ENCODE assay signal across 9 cellular contexts in genomic region chr1:117753652-117754051, GRCh38.
DNase-seq lines count a peak whose midpoint lies in the region; ATAC-seq and TF ChIP-seq lines count a peak whose summit lies in the region.
"Had no signal": no experiment of that assay in that cellular context is flagged by ENCODE, and none has a peak within 500 bp of the region (broad histone marks: within the 10 kb centered on the region; RNA-seq: fewer than 3 reads in every experiment).

No MANE protein-coding gene starts in this region.

- no peak overlapping the region for H3K27ac ChIP-seq in psoas muscle

- DNase-seq in ELR (ENCODE audit: low read depth): peak; percentile 75
- DNase-seq in NOMO-1 treated with DMSO at 0.1 percent for 48 hours (lab: John Stamatoyannopoulos, UW; ENCODE audit: unreplicated experiment): peak; percentile 49
- no peak for DNase-seq in psoas muscle
- DNase-seq in glomerular visceral epithelial cell (ENCODE audit: extremely low spot score): no peak
- no peak for DNase-seq in NCI-H1436 treated with DMSO at 0.1 percent for 48 hours (lab: John Stamatoyannopoulos, UW)

- ATAC-seq in psoas muscle: peak in 3 of 4 donors; percentile 17 to 64 (median 49)
- no peak for ATAC-seq in HG03460 (IDR thresholded peaks at IDR 0.05; ENCODE audit: unreplicated experiment)
- no peak for ATAC-seq in HG03432 (IDR thresholded peaks at IDR 0.05; ENCODE audit: unreplicated experiment)
- ATAC-seq: stimulated activated naive B cell treated with anti-CD40 and anti-IgM and Interleukin-4, amounts not matched to agents 10 μg/mL and 1 μg/mL and 100 μg/mL, for 72 hours had no signal

- no peaks in the 10 kb centered on the region for H3K27me3 ChIP-seq in endocrine pancreas (ENCODE audit: control insufficient read depth, insufficient read depth, low read length)
- H3K27me3 ChIP-seq in psoas muscle (ENCODE audit: insufficient read depth in 3 of 3, low read length in 2 of 3): no peaks in the 10 kb centered on the region

- H3K9me3 ChIP-seq in endocrine pancreas (ENCODE audit: control insufficient read depth, low read length) (no peaks in the 10 kb centered on the region), psoas muscle (no peaks in the 10 kb centered on the region)

- 13 to 24% (median 17%) methylated on average over 5 of the region's 5 CpGs for WGBS in psoas muscle, 3 donors

- intact Hi-C loops in psoas muscle (cut with DNase I): loop anchor here (1.0 to 10.0 kb wide), 5 partner anchors 66 to 218 kb away; no protein-coding TSS in a partner anchor

- H3K9ac ChIP-seq in endocrine pancreas (ENCODE audit: control insufficient read depth, insufficient read depth, low read length): peak overlapping the region; percentile 25

- H3K4me3 ChIP-seq in endocrine pancreas (ENCODE audit: control insufficient read depth, insufficient read depth, low read length): peak overlapping the region; percentile 45
- H3K4me3 ChIP-seq in psoas muscle: peak overlapping the region; percentile 58

- H3K36me3 ChIP-seq in endocrine pancreas (ENCODE audit: control insufficient read depth, insufficient read depth, low read length) (no peaks in the 10 kb centered on the region), psoas muscle (ENCODE audit: insufficient read depth in 1 of 2, low read depth in 1 of 2) (no peaks in the 10 kb centered on the region)

- no peaks in the 10 kb centered on the region for H3K4me1 ChIP-seq in endocrine pancreas (ENCODE audit: control insufficient read depth, insufficient read depth, low read length)
- peaks cover 4% of the 10 kb centered on the region for H3K4me1 ChIP-seq in psoas muscle

- TF ChIP-seq CTCF in psoas muscle (IDR thresholded peaks at IDR 0.05): no peak

Comparison
In these comparisons a context has a peak if more than half of its experiments do, and no peak if none do; other contexts are left out.
1. DNase-seq: peak in ELR (single experiment) and NOMO-1 treated with DMSO at 0.1 percent for 48 hours (single experiment); none in psoas muscle (0 of 2), glomerular visceral epithelial cell (single experiment) and NCI-H1436 treated with DMSO at 0.1 percent for 48 hours (single experiment).
2. ATAC-seq: peak in psoas muscle (3 of 4); none in HG03460 (single experiment) and HG03432 (single experiment).